Comparison of ENCODE assay signal across 22 cellular contexts in the genomic region with DNA sequence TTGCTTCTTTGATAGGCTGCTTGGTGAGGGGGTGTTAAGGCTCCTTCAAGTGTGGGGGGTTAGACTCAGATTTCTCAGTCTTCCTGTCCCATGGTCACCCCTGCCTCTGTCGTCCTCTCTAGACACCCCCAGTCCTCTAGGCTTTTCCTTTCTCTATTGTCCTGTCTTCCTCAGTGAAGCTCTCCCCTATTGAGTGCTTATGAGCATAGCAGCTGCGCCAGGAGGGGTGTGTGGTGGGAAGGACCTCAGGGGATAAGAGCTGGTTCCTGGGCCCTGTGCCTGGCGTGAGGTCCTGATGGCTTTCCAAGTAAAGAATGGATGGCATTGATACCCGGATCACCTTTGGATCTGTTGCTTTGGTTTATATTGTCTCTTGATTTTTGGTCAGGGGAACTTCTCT.
"Had no signal": no experiment of that assay in that cellular context is flagged by ENCODE, and none has a peak within 500 bp of the region (broad histone marks: within the 10 kb centered on the region; RNA-seq: fewer than 3 reads in every experiment).

No MANE protein-coding gene starts in this region.

- H3K27me3 Mint-ChIP-seq: activated CD4-positive, alpha-beta T cell treated with anti-CD3 and anti-CD28 coated beads, Interleukin-2, amount 10 ng/mL, durations not matched to agents 24 days and 14 days; activated CD8-positive, alpha-beta T cell treated with anti-CD3 and anti-CD28 coated beads for 36 hours; dendritic cell treated with granulocyte-macrophage colony-stimulating factor and Interleukin-4, amounts not matched to agents 40 ng/mL and 50 ng/mL, for 4 days; T-cell had no signal

- H3K4me3 ChIP-seq: adrenal gland, lung, pancreas, sigmoid colon, spleen, thyroid gland had no signal

- H3K4me1 ChIP-seq: adrenal gland, pancreas, sigmoid colon, thyroid gland had no signal

- H3K9me3 Mint-ChIP-seq: activated CD4-positive, alpha-beta T cell treated with anti-CD3 and anti-CD28 coated beads, Interleukin-2, amount 10 ng/mL, durations not matched to agents 24 days and 14 days; activated CD8-positive, alpha-beta T cell treated with anti-CD3 and anti-CD28 coated beads for 36 hours; dendritic cell treated with granulocyte-macrophage colony-stimulating factor and Interleukin-4, amounts not matched to agents 40 ng/mL and 50 ng/mL, for 4 days; mesothelial cell of epicardium; T-cell had no signal

- ATAC-seq: activated CD8-positive, alpha-beta T cell treated with anti-CD3 and anti-CD28 coated beads for 36 hours; left lobe of liver; pancreas; T-cell had no signal

- H3K27me3 ChIP-seq: adrenal gland, pancreas, sigmoid colon, spleen, thyroid gland had no signal

- H3K9me3 ChIP-seq: adrenal gland, pancreas, sigmoid colon, spleen, thyroid gland had no signal

- FAIRE-seq: astrocyte, kidney, pancreas had no signal

- H3K27ac Mint-ChIP-seq: activated CD4-positive, alpha-beta T cell treated with anti-CD3 and anti-CD28 coated beads, Interleukin-2, amount 10 ng/mL, durations not matched to agents 24 days and 14 days; activated CD8-positive, alpha-beta T cell treated with anti-CD3 and anti-CD28 coated beads for 36 hours; dendritic cell treated with granulocyte-macrophage colony-stimulating factor and Interleukin-4, amounts not matched to agents 40 ng/mL and 50 ng/mL, for 4 days; mesothelial cell of epicardium had no signal

- H3K4me3 Mint-ChIP-seq: activated CD4-positive, alpha-beta T cell treated with anti-CD3 and anti-CD28 coated beads, Interleukin-2, amount 10 ng/mL, durations not matched to agents 24 days and 14 days; activated CD8-positive, alpha-beta T cell treated with anti-CD3 and anti-CD28 coated beads for 36 hours; dendritic cell treated with granulocyte-macrophage colony-stimulating factor and Interleukin-4, amounts not matched to agents 40 ng/mL and 50 ng/mL, for 4 days; mesothelial cell of epicardium; T-cell had no signal

- H3K27ac ChIP-seq: adrenal gland, pancreas, sigmoid colon, spleen, thyroid gland had no signal

- DNase-seq: activated CD4-positive, alpha-beta T cell treated with anti-CD3 and anti-CD28 coated beads, Interleukin-2, amount 10 ng/mL, durations not matched to agents 24 days and 14 days; activated CD8-positive, alpha-beta T cell treated with anti-CD3 and anti-CD28 coated beads for 36 hours; activated effector memory CD4-positive, alpha-beta T cell treated with anti-CD3 and anti-CD28 coated beads, Interleukin-2, amount 50 U/mL, for 16 hours; activated naive CD4-positive, alpha-beta T cell treated with anti-CD3 and anti-CD28 coated beads, Interleukin-2, amount 50 U/mL, for 16 hours; activated T-cell treated with anti-CD3 and anti-CD28 coated beads, Interleukin-2, amount 50 U/mL, for 1 hour; effector memory CD4-positive, alpha-beta T cell; hippocampal formation; kidney; pancreas; sigmoid colon; spleen; stimulated activated CD8-positive, alpha-beta memory T cell treated with anti-CD3 and anti-CD28 coated beads, Interleukin-4, amount 100 ng/mL, for 48 hours; stimulated activated naive CD4-positive, alpha-beta T cell; T-cell; T-helper 9 cell; thyroid gland had no signal
